Comparison of ENCODE assay signal across 2 cellular contexts in genomic region chr7:55499591-55499990, GRCh38.
TF ChIP-seq lines count a peak whose summit lies in the region.

No MANE protein-coding gene starts in this region.

TF ChIP-seq in IMR-90, 13 proteins besides CTCF, POLR2A, EP300 and RAD21:
- TF ChIP-seq MXI1 (IDR thresholded peaks at IDR 0.05; ENCODE audit: borderline replicate concordance, low read depth, low read length) (no peak), USF2 (IDR thresholded peaks at IDR 0.05; ENCODE audit: low read depth, low read length) (no peak), SMC3 (IDR thresholded peaks at IDR 0.05; ENCODE audit: low read depth, low read length) (no peak)
TF ChIP-seq in IMR-90: peak in this region for 0.

TF ChIP-seq in H1, 55 proteins besides CTCF, POLR2A, EP300 and RAD21:
- TF ChIP-seq CHD7 (IDR thresholded peaks at IDR 0.05; ENCODE audit: insufficient replicate concordance, low read length) (no peak), GTF2F1 (IDR thresholded peaks at IDR 0.05; ENCODE audit: borderline replicate concordance, low read depth, low read length) (no peak), CHD2 (IDR thresholded peaks at IDR 0.05; ENCODE audit: low read length) (no peak), YY1 (IDR thresholded peaks at IDR 0.05; ENCODE audit: low read depth, low read length) (no peak), FOSL1 (IDR thresholded peaks at IDR 0.05; ENCODE audit: insufficient read depth, low read depth, low read length) (no peak), PHF8 (conservative IDR thresholded peaks at IDR 0.05; ENCODE audit: low read depth, low read length) (no peak), CBX5 (IDR thresholded peaks at IDR 0.05; ENCODE audit: low read depth, low read length) (no peak)
